ENCODE assay signal across 15 cellular contexts in the genomic region with DNA sequence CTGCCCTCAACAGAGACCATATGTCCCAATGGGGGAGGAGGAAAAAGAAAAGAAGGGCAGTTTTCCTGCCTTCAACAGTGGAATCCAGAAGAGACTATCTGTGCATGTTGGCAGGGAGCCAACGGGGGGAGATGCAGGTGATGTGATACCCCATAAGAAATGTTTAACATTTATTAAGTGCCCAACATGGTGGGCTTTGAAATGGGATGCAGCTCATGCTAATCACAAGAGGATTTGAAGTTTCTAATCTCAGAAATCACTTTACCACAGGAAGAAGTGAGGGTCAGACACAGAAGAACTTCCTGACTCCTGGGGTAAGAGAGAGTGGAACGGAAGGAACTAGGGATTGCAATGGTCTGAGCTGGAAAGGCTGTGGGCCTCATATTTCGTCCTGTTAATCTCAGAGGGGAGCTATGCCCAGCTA. TPM values are rescaled to one million over a fixed set of nuclear protein-coding genes. Genes with fewer than 3 reads are reported as not detected.
DNase-seq lines count a peak whose midpoint lies in the region; ATAC-seq and TF ChIP-seq lines count a peak whose summit lies in the region.
"Had no signal": no experiment of that assay in that cellular context is flagged by ENCODE, and none has a peak within 500 bp of the region (broad histone marks: within the 10 kb centered on the region; RNA-seq: fewer than 3 reads in every experiment).

No MANE protein-coding gene starts in this region.

- CTCF ChIA-PET in MCF 10A (lab: Yijun Ruan, JAX) (interaction anchor here (1.9 to 70.3 kb wide), 4 partner anchors 13 to 105 kb away, joined by 9 to 3816 read pairs (median 1912); partner anchors contain the start of genes CSRP1 and PHLDA3), mammary epithelial cell (lab: Charles Lee; ENCODE audit: low non-redundant PET) (no interaction called here)

- H3K36me3 ChIP-seq in mammary epithelial cell (ENCODE audit: insufficient read depth, low read length) (peaks cover 23% of the 10 kb centered on the region), breast epithelium (peaks cover 1% of the 10 kb centered on the region), mesenchymal stem cell (ENCODE audit: control insufficient read depth in 1 of 2, insufficient read depth in 2 of 2, low read depth in 1 of 2, low read length in 2 of 2) (peaks cover 3 to 41% of the 10 kb centered on the region in 2 experiments), upper lobe of right lung (peaks cover 62% of the 10 kb centered on the region)

- H3K9ac ChIP-seq in mammary epithelial cell (ENCODE audit: insufficient read depth, low read length): no peak overlapping the region
- no peak overlapping the region for H3K9ac ChIP-seq in mesenchymal stem cell (ENCODE audit: low read length)

- peaks cover 52% of the 10 kb centered on the region for H3K79me2 ChIP-seq in mammary epithelial cell (ENCODE audit: insufficient read depth, low read length)

- no peak overlapping the region for H4K8ac ChIP-seq in mesenchymal stem cell (ENCODE audit: low read length)

- TF ChIP-seq POLR2A in breast epithelium (IDR thresholded peaks at IDR 0.05): no peak

- peaks cover 71% of the 10 kb centered on the region for H3K36me3 Mint-ChIP-seq in MCF 10A (ENCODE audit: insufficient read depth, unreplicated experiment)

- H3K27ac Mint-ChIP-seq in MCF 10A (ENCODE audit: low read depth, unreplicated experiment): peak overlapping the region; percentile 95
- H3K27ac Mint-ChIP-seq: activated naive CD4-positive, alpha-beta T cell treated with anti-CD3 and anti-CD28 coated beads, Interleukin-2, amount 10 ng/mL, durations not matched to agents 7 days and 5 days; stimulated activated effector memory CD8-positive, alpha-beta T cell treated with anti-CD3 and anti-CD28 coated beads, Interleukin-12 subunit alpha, Interleukin-12 subunit beta, amount 100 ng/mL, for 72 hours had no signal

- H3K23ac ChIP-seq in mesenchymal stem cell (ENCODE audit: low read length in 2 of 2): no peak overlapping the region

- H3K27ac ChIP-seq in mammary epithelial cell (ENCODE audit: insufficient read depth, low read depth, low read length) (no peak overlapping the region), breast epithelium (peak overlapping the region; percentile 66 to 97), mesenchymal stem cell (ENCODE audit: low read length, poor library complexity, severe bottlenecking) (no peak overlapping the region), upper lobe of right lung (peak overlapping the region; percentile 51)
- H3K27ac ChIP-seq: psoas muscle had no signal

- H3K27me3 Mint-ChIP-seq in MCF 10A (ENCODE audit: insufficient read depth, unreplicated experiment): no peaks in the 10 kb centered on the region
- H3K27me3 Mint-ChIP-seq: activated naive CD4-positive, alpha-beta T cell treated with anti-CD3 and anti-CD28 coated beads, Interleukin-2, amount 10 ng/mL, durations not matched to agents 7 days and 5 days had no signal

- H2AFZ ChIP-seq in mammary epithelial cell (ENCODE audit: low read depth, low read length) (no peak overlapping the region), mesenchymal stem cell (ENCODE audit: low read depth, low read length) (no peak overlapping the region)

- no peak overlapping the region for H2BK5ac ChIP-seq in mesenchymal stem cell (ENCODE audit: low read depth, low read length, poor library complexity, severe bottlenecking)

- H4K20me1 ChIP-seq in mammary epithelial cell (ENCODE audit: insufficient read depth, low read length): no peaks in the 10 kb centered on the region

- no peak for TF ChIP-seq CTCF in MCF 10A (IDR thresholded peaks at IDR 0.05; ENCODE audit: unreplicated experiment)
- TF ChIP-seq CTCF in mammary epithelial cell (conservative IDR thresholded peaks at IDR 0.05 in 1 of 2, IDR thresholded peaks at IDR 0.05 in 1 of 2; ENCODE audit: extremely low read depth in 1 of 2, insufficient read depth in 1 of 2, low read depth in 1 of 2, low read length in 2 of 2): no peak
- TF ChIP-seq CTCF in breast epithelium (IDR thresholded peaks at IDR 0.05): no peak
- TF ChIP-seq CTCF in upper lobe of right lung (IDR thresholded peaks at IDR 0.05): no peak

- no peak overlapping the region for H2BK15ac ChIP-seq in mesenchymal stem cell (ENCODE audit: low read depth, poor library complexity, severe bottlenecking)

- peak overlapping the region; percentile 23 for H4K91ac ChIP-seq in mesenchymal stem cell (ENCODE audit: low read length)

- no peak for DNase-seq in MCF 10A (ENCODE audit: unreplicated experiment)
- DNase-seq in mammary epithelial cell: no peak
- no peak for DNase-seq in breast epithelium (ENCODE audit: low spot score in 2 of 2)
- DNase-seq in mesenchymal stem cell: peak; percentile 51
- no peak for DNase-seq in upper lobe of right lung
- DNase-seq in H4 (ENCODE audit: low spot score): no peak
- DNase-seq: 8988T; activated naive CD4-positive, alpha-beta T cell treated with anti-CD3 and anti-CD28 coated beads, Interleukin-2, amount 10 ng/mL, durations not matched to agents 7 days and 5 days; NCI-H1092; NCI-H2227 treated with DMSO at 0.1 percent for 48 hours; psoas muscle; stimulated activated CD4-positive, alpha-beta T cell treated with anti-CD3 and anti-CD28 coated beads, Interleukin-2, amount 100 ng/mL, for 48 hours had no signal

- in situ Hi-C loops in mammary epithelial cell (cut with MboI; ENCODE audit: low sequenced_read_pairs in 2 of 2): no loop called here

- H3K14ac ChIP-seq in mesenchymal stem cell (ENCODE audit: low read length in 2 of 2): no peak overlapping the region

- no peak for ATAC-seq in upper lobe of right lung
- ATAC-seq in HG03520 (IDR thresholded peaks at IDR 0.05; ENCODE audit: unreplicated experiment): no peak
- ATAC-seq in HG03097 (IDR thresholded peaks at IDR 0.05; ENCODE audit: low FRiP score, unreplicated experiment): no peak
- ATAC-seq: psoas muscle; stimulated activated effector memory CD8-positive, alpha-beta T cell treated with anti-CD3 and anti-CD28 coated beads, Interleukin-12 subunit alpha, Interleukin-12 subunit beta, amount 100 ng/mL, for 72 hours had no signal

- POLR2A ChIA-PET in MCF 10A (lab: Yijun Ruan, JAX): interaction anchor here (0.6 to 41.5 kb wide), 6 partner anchors 10 to 246 kb away, joined by 3 to 1388 read pairs (median 6); partner anchors contain the start of genes CSRP1 and PHLDA3

- no peak overlapping the region for H2BK120ac ChIP-seq in mesenchymal stem cell (ENCODE audit: low read depth, low read length)

- intact Hi-C loops in MCF 10A (cut with micrococcal nuclease): no loop called here
- intact Hi-C loops in mammary epithelial cell (cut with micrococcal nuclease): no loop called here
- intact Hi-C loops in breast epithelium (cut with DNase I; ENCODE audit: low total_unique reads): no loop called here
- intact Hi-C loops in upper lobe of right lung (cut with DNase I): no loop called here

- 57% methylated on average over 3 of the region's 3 CpGs for WGBS in mammary epithelial cell (ENCODE audit: low coverage, missing lambda C conversion rate)
- 22% methylated on average over 3 of the region's 3 CpGs for WGBS in mesenchymal stem cell

- dilution Hi-C loops in mammary epithelial cell (cut with HindIII; ENCODE audit: low sequenced_read_pairs): no loop called here

- H3K18ac ChIP-seq in mesenchymal stem cell (ENCODE audit: low read depth in 1 of 2, low read length in 2 of 2): peak overlapping the region; percentile 63 to 67

- H3K4me3 ChIP-seq in mammary epithelial cell (replicated peaks in 1 of 3; ENCODE audit: insufficient read depth in 1 of 3, low read depth in 2 of 3, low read length in 3 of 3): no peak overlapping the region
- H3K4me3 ChIP-seq in breast epithelium: no peak overlapping the region
- no peak overlapping the region for H3K4me3 ChIP-seq in mesenchymal stem cell (ENCODE audit: insufficient read depth in 1 of 2, low read depth in 1 of 2, low read length in 2 of 2)
- H3K4me3 ChIP-seq in upper lobe of right lung: no peak overlapping the region
- H3K4me3 ChIP-seq: psoas muscle had no signal

- H3K4me1 Mint-ChIP-seq in MCF 10A (ENCODE audit: insufficient read depth, unreplicated experiment): peaks cover 57% of the 10 kb centered on the region

- no peak overlapping the region for H3K4me3 Mint-ChIP-seq in MCF 10A (ENCODE audit: unreplicated experiment)
- H3K4me3 Mint-ChIP-seq: activated naive CD4-positive, alpha-beta T cell treated with anti-CD3 and anti-CD28 coated beads, Interleukin-2, amount 10 ng/mL, durations not matched to agents 7 days and 5 days; stimulated activated effector memory CD8-positive, alpha-beta T cell treated with anti-CD3 and anti-CD28 coated beads, Interleukin-12 subunit alpha, Interleukin-12 subunit beta, amount 100 ng/mL, for 72 hours had no signal

- H3K9me3 Mint-ChIP-seq in MCF 10A (ENCODE audit: unreplicated experiment): no peaks in the 10 kb centered on the region
- H3K9me3 Mint-ChIP-seq: activated naive CD4-positive, alpha-beta T cell treated with anti-CD3 and anti-CD28 coated beads, Interleukin-2, amount 10 ng/mL, durations not matched to agents 7 days and 5 days; stimulated activated effector memory CD8-positive, alpha-beta T cell treated with anti-CD3 and anti-CD28 coated beads, Interleukin-12 subunit alpha, Interleukin-12 subunit beta, amount 100 ng/mL, for 72 hours had no signal

- H3K27me3 ChIP-seq in mammary epithelial cell (ENCODE audit: insufficient read depth, low read length) (no peaks in the 10 kb centered on the region), breast epithelium (no peaks in the 10 kb centered on the region), mesenchymal stem cell (ENCODE audit: control insufficient read depth in 1 of 2, insufficient read depth in 1 of 2, low read length in 2 of 2) (no peaks in the 10 kb centered on the region), upper lobe of right lung (no peaks in the 10 kb centered on the region)

- H3K9me3 ChIP-seq in mammary epithelial cell (replicated peaks; ENCODE audit: insufficient read depth, low read length): no peaks in the 10 kb centered on the region
- no peaks in the 10 kb centered on the region for H3K9me3 ChIP-seq in breast epithelium
- H3K9me3 ChIP-seq in mesenchymal stem cell (ENCODE audit: control insufficient read depth, low read length): no peaks in the 10 kb centered on the region
- no peaks in the 10 kb centered on the region for H3K9me3 ChIP-seq in upper lobe of right lung
- H3K9me3 ChIP-seq: psoas muscle had no signal

- BruUV-seq in MCF 10A (replicated peaks; lab: Mats Ljungman, UMichigan) (no TSS peak), mammary epithelial cell (replicated peaks; lab: Mats Ljungman, UMichigan) (no TSS peak)

- H2BK12ac ChIP-seq in mesenchymal stem cell (ENCODE audit: low read length in 2 of 2): peak overlapping the region in 1 of 2 experiments; percentile 27

- H3K79me1 ChIP-seq in mesenchymal stem cell (replicated peaks; ENCODE audit: low read length, poor library complexity, severe bottlenecking): no peaks in the 10 kb centered on the region

- H3K4ac ChIP-seq in mesenchymal stem cell (ENCODE audit: low read depth in 1 of 2, low read length in 2 of 2): peak overlapping the region; percentile 2 to 36

- peaks cover 65% of the 10 kb centered on the region for H3K4me1 ChIP-seq in mammary epithelial cell (ENCODE audit: insufficient read depth, low read length)
- peaks cover 28 to 63% of the 10 kb centered on the region in 2 donors for H3K4me1 ChIP-seq in breast epithelium
- peaks cover 22% of the 10 kb centered on the region for H3K4me1 ChIP-seq in mesenchymal stem cell (ENCODE audit: control insufficient read depth, insufficient read depth, low read depth, low read length)
- peaks cover 82% of the 10 kb centered on the region for H3K4me1 ChIP-seq in upper lobe of right lung

- H3K4me2 ChIP-seq in mammary epithelial cell (ENCODE audit: insufficient read depth, low read depth, low read length) (no peak overlapping the region), mesenchymal stem cell (ENCODE audit: low read length, poor library complexity, severe bottlenecking) (no peak overlapping the region)

- H2AK5ac ChIP-seq in mesenchymal stem cell (ENCODE audit: low read length, severe bottlenecking): no peak overlapping the region

RNA-seq across cellular contexts. Expression of gene CSRP1, which starts 16.2 kb away (rescaled TPM):
- total RNA-seq in MCF 10A (2022) (263 and 358 TPM in 2 replicates), mammary epithelial cell (100 to 1,000 TPM; 145 to 609 TPM), breast epithelium (1,000 to 10,000 TPM in 1 of 3 donors, 100 to 1,000 TPM in 2; 186 to 1,491 (median 767) TPM), upper lobe of right lung (280 TPM)
- polyA plus RNA-seq in mammary epithelial cell: 231 TPM
- 209 TPM for polyA minus RNA-seq in mammary epithelial cell
- polyA plus RNA-seq in mesenchymal stem cell (2013, experiment 1 of 2): 86.6 TPM
- polyA plus RNA-seq in mesenchymal stem cell (2013, experiment 2 of 2): 85.7 TPM
- total RNA-seq in H4 (2014; rRNA removed; shearing (Covaris generic)): 402 and 518 TPM in 2 replicates

RNA-seq across cellular contexts. Expression of gene PHLDA3, which starts 21.7 kb away (rescaled TPM):
- total RNA-seq in MCF 10A (2022) (169 and 204 TPM in 2 replicates), mammary epithelial cell (100 to 1,000 TPM; 132 to 205 TPM), breast epithelium (100 to 1,000 TPM in 1 of 3 donors, 10 to 100 TPM in 2; 65.7 to 116 (median 92.7) TPM), upper lobe of right lung (90.0 TPM)
- polyA plus RNA-seq in mammary epithelial cell: 96.4 TPM
- 27.0 TPM for polyA minus RNA-seq in mammary epithelial cell
- polyA plus RNA-seq in mesenchymal stem cell (2013, experiment 1 of 2): 42.7 TPM
- 42.7 TPM for polyA plus RNA-seq in mesenchymal stem cell (2013, experiment 2 of 2)
- total RNA-seq in H4 (2014; rRNA removed; shearing (Covaris generic)): 16.6 and 24.1 TPM in 2 replicates

RNA-seq across cellular contexts. Expression of gene NAV1, which starts 48.2 kb away (rescaled TPM):
- 31.4 and 34.9 TPM in 2 replicates for total RNA-seq in MCF 10A (2022)
- total RNA-seq in mammary epithelial cell: 10 to 100 TPM; 24.3 to 94.2 TPM
- polyA plus RNA-seq in mammary epithelial cell: 48.9 TPM
- polyA minus RNA-seq in mammary epithelial cell: 177 TPM
- total RNA-seq in breast epithelium: 10 to 100 TPM; 11.3 to 31.5 (median 22.7) TPM
- 51.4 TPM for polyA plus RNA-seq in mesenchymal stem cell (2013, experiment 1 of 2)
- polyA plus RNA-seq in mesenchymal stem cell (2013, experiment 2 of 2): 45.4 TPM
- total RNA-seq in upper lobe of right lung: 34.1 TPM
- total RNA-seq in H4 (2014; rRNA removed; shearing (Covaris generic)): 13.1 and 16.1 TPM in 2 replicates

Comparison
In these comparisons a context has a peak if more than half of its experiments do, and no peak if none do; other contexts are left out.
1. H3K27ac ChIP-seq: peak in breast epithelium (2 of 2) and upper lobe of right lung (single experiment); none in mammary epithelial cell (single experiment) and mesenchymal stem cell (single experiment).